ENCODE assay signal across 1 cellular context in the genomic region with DNA sequence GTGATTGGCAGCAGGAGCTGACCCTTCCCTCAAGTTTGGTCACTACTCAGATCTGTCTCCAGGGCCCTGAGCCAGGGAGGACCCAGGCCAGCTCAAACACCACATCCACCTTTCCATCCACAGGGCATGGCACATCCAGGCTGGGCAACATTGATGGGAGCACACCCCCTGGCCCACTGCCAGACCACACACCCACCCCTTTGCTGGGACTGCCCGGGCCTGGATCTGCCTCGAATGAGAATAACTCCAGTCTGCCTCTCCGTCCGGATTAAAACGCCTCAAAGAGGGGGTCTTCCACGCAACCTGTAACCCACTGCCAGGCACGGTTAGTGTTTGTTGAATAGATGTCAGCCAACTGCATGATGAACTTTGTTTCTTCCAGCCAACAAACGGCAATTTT.
TF ChIP-seq lines count a peak whose summit lies in the region.

No MANE protein-coding gene starts in this region.

TF ChIP-seq in HEK293, 187 proteins besides CTCF, POLR2A, EP300 and RAD21 (continued from another document):
- TF ChIP-seq ZNF148 (tag by site-specific recombination; IDR thresholded peaks at IDR 0.05; ENCODE audit: borderline replicate concordance), result no peak
